Comparison of ENCODE assay signal across 2 cellular contexts in genomic region chr12:119614705-119615104, GRCh38.
TF ChIP-seq lines count a peak whose summit lies in the region.

No MANE protein-coding gene starts in this region.

TF ChIP-seq in A549, 52 proteins besides CTCF, POLR2A, EP300 and RAD21:
- TF ChIP-seq HOXB13 (CRISPR knock-in tag; IDR thresholded peaks at IDR 0.05; ENCODE audit: low read depth): no peak
- TF ChIP-seq FOSL2 (IDR thresholded peaks at IDR 0.05): peak; percentile 31; the same call in 1 of the 2 replicates
- no peak for TF ChIP-seq FOSL2 (CRISPR knock-in tag; IDR thresholded peaks at IDR 0.05)

TF ChIP-seq in endothelial cell of umbilical vein, 7 proteins besides CTCF, POLR2A, EP300 and RAD21:
- TF ChIP-seq MAX (IDR thresholded peaks at IDR 0.05; ENCODE audit: insufficient read depth, insufficient read length): no peak
- no peak for TF ChIP-seq MYC (IDR thresholded peaks at IDR 0.05; ENCODE audit: low read depth, low read length)
- TF ChIP-seq FOS (IDR thresholded peaks at IDR 0.05; ENCODE audit: borderline replicate concordance, insufficient read depth, low read length): peak; percentile 36
- TF ChIP-seq GATA2 (IDR thresholded peaks at IDR 0.05; ENCODE audit: insufficient read depth, insufficient read length, low read depth, low read length): peak; percentile 34
- TF ChIP-seq EZH2 (IDR thresholded peaks at IDR 0.05; ENCODE audit: borderline replicate concordance, low read depth, low read length, severe bottlenecking): no peak
- TF ChIP-seq JUN (IDR thresholded peaks at IDR 0.05; ENCODE audit: borderline replicate concordance, insufficient read depth, insufficient read length, low read depth): no peak
- no peak for TF ChIP-seq POLR2AphosphoS5 (IDR thresholded peaks at IDR 0.05; ENCODE audit: insufficient read depth, low read depth, low read length)
